Comparison of ENCODE assay signal across 8 cellular contexts in the genomic region with DNA sequence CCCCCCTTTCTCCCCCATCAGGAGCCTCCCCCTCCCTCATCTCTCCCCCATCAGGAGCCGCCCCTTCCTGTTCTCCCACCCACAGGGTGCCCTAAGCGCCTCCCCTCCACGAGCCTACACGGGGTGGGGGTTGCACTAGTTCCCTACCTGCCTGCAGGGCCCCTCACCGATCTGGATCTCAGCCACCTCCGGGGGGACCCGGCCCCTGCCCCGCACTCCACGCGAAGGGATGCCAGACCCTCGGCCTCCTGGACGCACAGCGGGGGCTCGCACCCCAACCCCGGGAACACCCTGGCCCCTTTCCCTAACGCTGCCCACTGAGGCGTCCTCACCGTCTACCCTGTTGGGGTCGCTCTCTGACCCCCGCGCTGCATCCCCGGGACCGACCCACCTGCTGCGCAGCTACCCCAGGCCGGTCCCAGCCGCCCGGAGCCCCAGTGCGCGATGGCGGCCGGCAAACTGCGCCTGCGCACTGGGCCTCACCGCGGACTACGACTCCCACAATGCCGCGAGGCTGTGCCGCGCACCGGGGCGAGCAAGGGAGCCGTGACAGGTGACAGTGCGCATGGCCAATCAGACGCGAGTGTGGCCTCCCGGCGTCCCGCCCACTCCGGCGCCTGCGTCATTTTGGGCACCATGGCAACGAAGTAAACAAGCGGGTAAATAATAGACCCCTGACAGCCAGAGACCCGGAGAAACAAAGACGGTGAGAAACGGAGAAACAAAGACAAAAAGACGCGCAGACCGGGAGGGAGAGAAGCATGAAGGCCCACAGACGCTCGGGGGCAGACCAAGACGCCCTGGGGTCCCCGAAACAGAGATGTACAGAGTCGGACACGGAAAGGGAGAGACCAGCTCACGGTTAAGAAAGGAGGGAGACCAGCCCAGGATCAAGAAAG. TPM values are rescaled to one million over a fixed set of nuclear protein-coding genes. Genes with fewer than 3 reads are reported as not detected.
A peak's percentile ranks its signal among the peaks of the same experiment; 100 is the strongest.
DNase-seq lines count a peak whose midpoint lies in the region; ATAC-seq lines count a peak whose summit lies in the region.

A gene with protein sequence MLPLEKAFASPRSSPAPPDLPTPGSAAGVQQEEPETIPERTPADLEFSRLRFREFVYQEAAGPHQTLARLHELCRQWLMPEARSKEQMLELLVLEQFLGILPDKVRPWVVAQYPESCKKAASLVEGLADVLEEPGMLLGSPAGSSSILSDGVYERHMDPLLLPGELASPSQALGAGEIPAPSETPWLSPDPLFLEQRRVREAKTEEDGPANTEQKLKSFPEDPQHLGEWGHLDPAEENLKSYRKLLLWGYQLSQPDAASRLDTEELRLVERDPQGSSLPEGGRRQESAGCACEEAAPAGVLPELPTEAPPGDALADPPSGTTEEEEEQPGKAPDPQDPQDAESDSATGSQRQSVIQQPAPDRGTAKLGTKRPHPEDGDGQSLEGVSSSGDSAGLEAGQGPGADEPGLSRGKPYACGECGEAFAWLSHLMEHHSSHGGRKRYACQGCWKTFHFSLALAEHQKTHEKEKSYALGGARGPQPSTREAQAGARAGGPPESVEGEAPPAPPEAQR (minus strand): TSS at position 449 of the 899 bp plus-strand sequence. CDS start 7,964 bp downstream, outside the sequence.

- peaks cover 7% of the 10 kb centered on the region for H3K4me1 ChIP-seq in effector memory CD4-positive, alpha-beta T cell (ENCODE audit: control insufficient read depth, insufficient read depth, low read length, poor library complexity, severe bottlenecking)

- H3K36me3 ChIP-seq in effector memory CD4-positive, alpha-beta T cell (ENCODE audit: control insufficient read depth, insufficient read depth, low read length) = no peaks in the 10 kb centered on the region

- H3K27ac ChIP-seq in effector memory CD4-positive, alpha-beta T cell (ENCODE audit: insufficient read depth, low read length, poor library complexity, severe bottlenecking) = peak within 1 kb of the TSS; percentile 100

- peak; percentile 95 for DNase-seq in DMS79 treated with DMSO at 0.1 percent for 48 hours (lab: John Stamatoyannopoulos, UW)
- DNase-seq in NCI-H446 treated with DMSO at 0.1 percent for 48 hours (lab: John Stamatoyannopoulos, UW) = peak; percentile 48
- peak; percentile 96 to 97 (median 97) for DNase-seq in effector memory CD4-positive, alpha-beta T cell
- peak; percentile 71 to 88 for DNase-seq in lung microvascular endothelial cell (ENCODE audit: low read depth in 2 of 2)
- DNase-seq in stimulated activated CD4-positive, alpha-beta T cell treated with anti-CD3 and anti-CD28 coated beads, TNF-alpha, amount 100 ng/mL, for 1 hour (ENCODE audit: low read depth in 3 of 3, low spot score in 1 of 3) = peak; percentile 86 to 93 (median 91)
- DNase-seq in MV-4-11 (lab: John Stamatoyannopoulos, UW) = no peak

- H3K9me3 ChIP-seq in effector memory CD4-positive, alpha-beta T cell (ENCODE audit: control insufficient read depth, low read length) = peaks cover 7% of the 10 kb centered on the region

- POLR2A ChIA-PET in activated CD8-positive, alpha-beta memory T cell treated with anti-CD3 and anti-CD28 coated beads for 36 hours (lab: Charles Lee) = no interaction called here

- peak within 1 kb of the TSS; percentile 81 for H3K4me3 ChIP-seq in effector memory CD4-positive, alpha-beta T cell (ENCODE audit: insufficient read depth, low read depth, low read length, poor library complexity, severe bottlenecking)

- no peaks in the 10 kb centered on the region for H3K27me3 ChIP-seq in effector memory CD4-positive, alpha-beta T cell (replicated peaks; ENCODE audit: control insufficient read depth, insufficient read depth, low read length, poor library complexity, severe bottlenecking)

- peak; percentile 68 for ATAC-seq in HG02763 (IDR thresholded peaks at IDR 0.05; ENCODE audit: unreplicated experiment)

- CTCF ChIA-PET in activated CD8-positive, alpha-beta memory T cell treated with anti-CD3 and anti-CD28 coated beads for 36 hours (lab: Charles Lee) = no interaction called here

RNA-seq across cellular contexts. Expression of the gene that starts here (rescaled TPM):
- total RNA-seq in activated CD8-positive, alpha-beta memory T cell treated with anti-CD3 and anti-CD28 coated beads for 36 hours = 10 to 100 TPM; 19.0 to 25.6 TPM
- total RNA-seq in lung microvascular endothelial cell = 10.7 and 29.6 TPM in 2 replicates
